ENCODE assay signal across 9 cellular contexts in genomic region chr4:127708985-127709384, GRCh38. TPM values are rescaled to one million over a fixed set of nuclear protein-coding genes. Genes with fewer than 3 reads are reported as not detected.
DNase-seq lines count a peak whose midpoint lies in the region; ATAC-seq and TF ChIP-seq lines count a peak whose summit lies in the region.
"Had no signal": no experiment of that assay in that cellular context is flagged by ENCODE, and none has a peak within 500 bp of the region (broad histone marks: within the 10 kb centered on the region; RNA-seq: fewer than 3 reads in every experiment).

No MANE protein-coding gene starts in this region.

- intact Hi-C loops in gastrocnemius medialis (cut with DNase I; ENCODE audit: low total_unique reads) (no loop called here), left colon (cut with DNase I, micrococcal nuclease) (no loop called here)

- in situ Hi-C loops in gastrocnemius medialis (cut with MboI; ENCODE audit: low sequenced_read_pairs in 4 of 4) = no loop called here

- H3K36me3 ChIP-seq in gastrocnemius medialis = no peaks in the 10 kb centered on the region

- no peak for TF ChIP-seq POLR2A in gastrocnemius medialis (IDR thresholded peaks at IDR 0.05)

- peak; percentile 98 for ATAC-seq in foreskin keratinocyte
- ATAC-seq in gastrocnemius medialis = peak; percentile 61 to 72
- ATAC-seq in GM19463 (IDR thresholded peaks at IDR 0.05; ENCODE audit: unreplicated experiment) = no peak
- ATAC-seq in HG02610 (IDR thresholded peaks at IDR 0.05; ENCODE audit: unreplicated experiment) = no peak
- ATAC-seq in left colon = no peak

- no peak overlapping the region for H3K4me3 ChIP-seq in gastrocnemius medialis

- H3K27me3 ChIP-seq in foreskin keratinocyte (no peaks in the 10 kb centered on the region), gastrocnemius medialis (no peaks in the 10 kb centered on the region)

- peaks cover 13% of the 10 kb centered on the region for H3K4me1 ChIP-seq in foreskin keratinocyte
- peaks cover 0 to 5% of the 10 kb centered on the region in 2 donors for H3K4me1 ChIP-seq in gastrocnemius medialis

- TF ChIP-seq CTCF in foreskin keratinocyte (conservative IDR thresholded peaks at IDR 0.05) (no peak), gastrocnemius medialis (IDR thresholded peaks at IDR 0.05 in 4 of 5, conservative IDR thresholded peaks at IDR 0.05 in 1 of 5) (no peak)

- H3K9me3 ChIP-seq in gastrocnemius medialis = no peaks in the 10 kb centered on the region

- DNase-seq in HCEC 1CT (peak; percentile 65), RPMI7951 (ENCODE audit: low read depth) (peak; percentile 15), foreskin keratinocyte (peak; percentile 96 to 98), gastrocnemius medialis (no peak), inferior parietal cortex (ENCODE audit: extremely low spot score) (no peak), left colon (no peak)
- DNase-seq: Kasumi-1 had no signal

- H3K27ac ChIP-seq in foreskin keratinocyte (peak overlapping the region; percentile 79), gastrocnemius medialis (no peak overlapping the region)

RNA-seq across cellular contexts. Expression of gene SLC25A31, which starts 21.2 kb away (rescaled TPM):
- not detected in 2 replicates for total RNA-seq in RPMI7951 (2014; rRNA removed; shearing (Covaris generic))
- total RNA-seq in foreskin keratinocyte (not detected in 2 replicates), gastrocnemius medialis (not detected), left colon (not detected)
- not detected in 2 replicates for polyA plus RNA-seq in foreskin keratinocyte

Comparison
In these comparisons a context has a peak if more than half of its experiments do, and no peak if none do; other contexts are left out.
1. DNase-seq: peak in HCEC 1CT (single experiment), RPMI7951 (single experiment) and foreskin keratinocyte (2 of 2); none in gastrocnemius medialis (0 of 2), inferior parietal cortex (single experiment) and left colon (0 of 2).
2. ATAC-seq: peak in foreskin keratinocyte (single experiment) and gastrocnemius medialis (2 of 2); none in GM19463 (single experiment), HG02610 (single experiment) and left colon (single experiment).